Comparison of ENCODE assay signal across 27 cellular contexts in genomic region chr17:74134991-74135390, GRCh38.
"Had no signal": no experiment of that assay in that cellular context is flagged by ENCODE, and none has a peak within 500 bp of the region (broad histone marks: within the 10 kb centered on the region; RNA-seq: fewer than 3 reads in every experiment).

No MANE protein-coding gene starts in this region.

- FAIRE-seq: TTC549 had no signal

- H3K9me3 ChIP-seq: breast epithelium had no signal

- H3K4me3 Mint-ChIP-seq: activated CD4-positive, alpha-beta memory T cell treated with anti-CD3 and anti-CD28 coated beads, Interleukin-2, amount 10 ng/mL, durations not matched to agents 7 days and 5 days; activated CD4-positive, alpha-beta T cell treated with anti-CD3 and anti-CD28 coated beads for 36 hours; activated naive CD4-positive, alpha-beta T cell treated with anti-CD3 and anti-CD28 coated beads, Interleukin-2, amount 50 U/mL, for 24 hours; T-cell had no signal

- H3K27ac Mint-ChIP-seq: activated CD4-positive, alpha-beta memory T cell treated with anti-CD3 and anti-CD28 coated beads, Interleukin-2, amount 10 ng/mL, durations not matched to agents 7 days and 5 days; activated CD4-positive, alpha-beta T cell treated with anti-CD3 and anti-CD28 coated beads for 36 hours; activated naive CD4-positive, alpha-beta T cell treated with anti-CD3 and anti-CD28 coated beads, Interleukin-2, amount 50 U/mL, for 24 hours; activated T-helper 2 cell treated with anti-CD3 and anti-CD28 coated beads, Interferon-gamma antibody, Interleukin-2, Interleukin-4, amounts not matched to agents 10 μg/mL and 5 μg/mL and 100 μg/mL, durations not matched to agents 14 hours and 24 hours and 36 hours; T-cell had no signal

- H3K27ac ChIP-seq: breast epithelium, SK-N-MC, VCaP had no signal

- DNase-seq: activated CD4-positive, alpha-beta memory T cell treated with anti-CD3 and anti-CD28 coated beads, Interleukin-2, amount 10 ng/mL, durations not matched to agents 7 days and 5 days; activated CD4-positive, alpha-beta T cell treated with anti-CD3 and anti-CD28 coated beads for 36 hours; activated CD4-positive, alpha-beta T cell treated with anti-CD3 and anti-CD28 coated beads, Interleukin-2, amount 50 U/mL, for 1 hour; activated naive CD4-positive, alpha-beta T cell; activated T-cell treated with anti-CD3 and anti-CD28 coated beads for 4 hours; activated T-cell treated with anti-CD3 and anti-CD28 coated beads, Interleukin-2, amount 50 U/mL, for 48 hours; aorta; caudate nucleus; Karpas-422; MM.1S; NCI-H1105; NCI-H1436; NCI-H1694 treated with DMSO at 0.1 percent for 48 hours; NCI-H2029 treated with DMSO at 0.1 percent for 48 hours; NCI-H510A treated with DMSO at 0.1 percent for 48 hours; NCI-H748 treated with DMSO at 0.1 percent for 48 hours; RPMI8226; T-cell; T-helper 2 cell; T1000 had no signal

- H3K4me1 Mint-ChIP-seq: activated CD4-positive, alpha-beta memory T cell treated with anti-CD3 and anti-CD28 coated beads, Interleukin-2, amount 10 ng/mL, durations not matched to agents 7 days and 5 days; activated CD4-positive, alpha-beta T cell treated with anti-CD3 and anti-CD28 coated beads for 36 hours; activated naive CD4-positive, alpha-beta T cell treated with anti-CD3 and anti-CD28 coated beads, Interleukin-2, amount 50 U/mL, for 24 hours; T-cell had no signal

- H3K36me3 Mint-ChIP-seq: T-cell had no signal

- H3K36me3 ChIP-seq: breast epithelium had no signal

- ATAC-seq: activated CD4-positive, alpha-beta T cell treated with anti-CD3 and anti-CD28 coated beads for 36 hours; Right ventricle myocardium inferior; T-cell had no signal

- H3K4me1 ChIP-seq: breast epithelium had no signal

- H3K4me3 ChIP-seq: breast epithelium, SK-N-MC had no signal
